25 cellular contexts compared by ENCODE assay signal in genomic region chr4:128904821-128905220, GRCh38.
"Had no signal": no experiment of that assay in that cellular context is flagged by ENCODE, and none has a peak within 500 bp of the region (broad histone marks: within the 10 kb centered on the region; RNA-seq: fewer than 3 reads in every experiment).

No MANE protein-coding gene starts in this region.

- H3K27me3 Mint-ChIP-seq: dendritic cell treated with granulocyte-macrophage colony-stimulating factor and Interleukin-4, amounts not matched to agents 40 ng/mL and 50 ng/mL, for 4 days; effector memory CD8-positive, alpha-beta T cell had no signal

- H3K27ac ChIP-seq: colonic mucosa, epithelial cell of prostate, esophagus squamous epithelium, gastrocnemius medialis, heart right ventricle, left ventricle myocardium inferior, lower lobe of right lung had no signal

- H3K4me3 Mint-ChIP-seq: dendritic cell treated with granulocyte-macrophage colony-stimulating factor and Interleukin-4, amounts not matched to agents 40 ng/mL and 50 ng/mL, for 4 days; effector memory CD8-positive, alpha-beta T cell; endodermal cell had no signal

- H3K4me3 ChIP-seq: colonic mucosa, esophagus squamous epithelium, gastrocnemius medialis, heart right ventricle, left ventricle myocardium inferior, lower lobe of right lung had no signal

- H3K27me3 ChIP-seq: colonic mucosa, esophagus squamous epithelium, gastrocnemius medialis, heart right ventricle had no signal

- H3K4me1 ChIP-seq: colonic mucosa, esophagus squamous epithelium, gastrocnemius medialis, lower lobe of right lung had no signal

- H3K9me3 Mint-ChIP-seq: dendritic cell treated with granulocyte-macrophage colony-stimulating factor and Interleukin-4, amounts not matched to agents 40 ng/mL and 50 ng/mL, for 4 days; effector memory CD8-positive, alpha-beta T cell had no signal

- H3K36me3 ChIP-seq: colonic mucosa, esophagus squamous epithelium, gastrocnemius medialis, heart right ventricle, left ventricle myocardium inferior, lower lobe of right lung had no signal

- H3K4me1 Mint-ChIP-seq: endodermal cell had no signal

- H3K27ac Mint-ChIP-seq: dendritic cell treated with granulocyte-macrophage colony-stimulating factor and Interleukin-4, amounts not matched to agents 40 ng/mL and 50 ng/mL, for 4 days; endodermal cell had no signal

- H3K9me3 ChIP-seq: colonic mucosa, esophagus squamous epithelium, gastrocnemius medialis, left ventricle myocardium inferior, lower lobe of right lung had no signal

- DNase-seq: cerebellar nuclear complex; colonic mucosa; cortex of kidney; effector CD8-positive, alpha-beta T cell; effector memory CD8-positive, alpha-beta T cell; endodermal cell; erythroblast; esophagus squamous epithelium; foreskin fibroblast; foreskin melanocyte; gastrocnemius medialis; glutamatergic neuron; head of caudate nucleus; heart right ventricle; hippocampal formation; islet precursor cell; kidney; kidney glomerular epithelial cell; left colon; left ventricle myocardium inferior; lower lobe of right lung; mesendoderm; midbrain had no signal
